Comparison of ENCODE assay signal across 8 cellular contexts in the genomic region with DNA sequence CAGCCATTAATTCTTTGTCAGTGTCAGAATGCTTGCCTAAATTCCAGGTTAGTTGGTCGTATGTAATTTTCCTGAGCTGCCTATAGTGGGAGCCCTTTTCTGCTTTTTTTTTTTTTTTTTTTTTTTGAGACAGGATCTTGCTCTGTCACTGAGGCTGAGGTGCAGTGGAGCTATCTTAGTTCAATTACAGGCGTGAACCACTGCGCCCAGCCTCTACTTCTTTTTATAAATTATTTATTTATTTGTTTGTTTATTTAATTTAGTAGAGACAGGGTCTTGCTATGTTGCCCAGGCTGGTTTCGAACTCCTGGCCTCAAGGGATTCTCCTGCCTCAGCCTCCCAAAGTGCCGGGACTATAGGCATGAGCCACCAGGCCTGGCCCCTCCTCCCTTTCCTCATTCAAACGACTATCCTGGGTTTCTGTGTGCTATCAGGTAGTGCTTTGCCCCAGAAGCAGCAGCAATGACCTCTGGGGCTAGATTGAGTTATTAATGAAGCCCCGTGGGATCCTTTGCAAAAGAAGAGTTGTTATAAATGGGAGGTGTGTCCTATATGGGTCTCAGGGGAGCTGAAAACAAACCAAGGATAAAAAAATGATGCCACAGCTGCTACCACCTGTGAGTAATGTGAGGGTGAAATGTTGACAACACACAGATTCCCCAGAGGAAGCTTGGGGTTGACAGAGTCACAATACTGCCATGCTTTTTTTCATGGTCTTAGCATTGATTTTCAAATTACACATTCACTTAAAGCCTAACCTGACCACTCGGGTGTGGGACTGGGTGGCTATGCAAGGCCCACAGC. TPM values are rescaled to one million over a fixed set of nuclear protein-coding genes. Genes with fewer than 3 reads are reported as not detected.
A peak's percentile ranks its signal among the peaks of the same experiment; 100 is the strongest.
DNase-seq lines count a peak whose midpoint lies in the region; ATAC-seq and TF ChIP-seq lines count a peak whose summit lies in the region.

No MANE protein-coding gene starts in this region.

- no peaks in the 10 kb centered on the region for H3K9me3 ChIP-seq in A673 (ENCODE audit: low read depth, low read length, poor library complexity, severe bottlenecking)
- no peaks in the 10 kb centered on the region for H3K9me3 ChIP-seq in endodermal cell (ENCODE audit: control insufficient read depth, low read length)
- no peaks in the 10 kb centered on the region for H3K9me3 ChIP-seq in esophagus squamous epithelium

- peak; percentile 37 for DNase-seq in A673 (ENCODE audit: low spot score)
- DNase-seq in NCI-H2107 treated with DMSO at 0.1 percent for 48 hours (lab: John Stamatoyannopoulos, UW; ENCODE audit: unreplicated experiment), result peak; percentile 70
- no peak for DNase-seq in endodermal cell
- no peak for DNase-seq in esophagus squamous epithelium (lab: John Stamatoyannopoulos, UW)
- DNase-seq in hypothalamus (lab: John Stamatoyannopoulos, UW), result no peak
- no peak for DNase-seq in left colon

- no peaks in the 10 kb centered on the region for H3K36me3 Mint-ChIP-seq in endodermal cell (ENCODE audit: low read depth)

- H3K9me3 Mint-ChIP-seq in endodermal cell, result no peaks in the 10 kb centered on the region

- H3K36me3 ChIP-seq in A673 (ENCODE audit: insufficient read depth, low read length, poor library complexity, severe bottlenecking) (no peaks in the 10 kb centered on the region), endodermal cell (ENCODE audit: control insufficient read depth, insufficient read depth, low read length) (no peaks in the 10 kb centered on the region), esophagus squamous epithelium (no peaks in the 10 kb centered on the region)

- H3K27me3 ChIP-seq in A673 (replicated peaks; ENCODE audit: insufficient read depth, low read depth, low read length, poor library complexity) (no peaks in the 10 kb centered on the region), endodermal cell (ENCODE audit: control insufficient read depth, insufficient read depth, low read length, poor library complexity, severe bottlenecking) (no peaks in the 10 kb centered on the region), esophagus squamous epithelium (no peaks in the 10 kb centered on the region)

- WGBS in endodermal cell (ENCODE audit: insufficient coverage in 1 of 2, insufficient read length in 1 of 2), 2 experiments, result 77 to 100% methylated on average over 3 to 6 of the region's 8 CpGs
- WGBS in esophagus squamous epithelium, 2 donors, result 50 to 62% methylated on average over 8 of the region's 8 CpGs

- H3K27ac ChIP-seq in A673 (ENCODE audit: low read depth, low read length, poor library complexity, severe bottlenecking) (no peak overlapping the region), endodermal cell (ENCODE audit: low read depth, low read length) (no peak overlapping the region), esophagus squamous epithelium (no peak overlapping the region)

- TF ChIP-seq POLR2A in esophagus squamous epithelium (IDR thresholded peaks at IDR 0.05), result no peak

- H3K4me3 ChIP-seq in A673 (ENCODE audit: low read depth, low read length, poor library complexity, severe bottlenecking) (no peak overlapping the region), endodermal cell (ENCODE audit: low read length) (no peak overlapping the region), esophagus squamous epithelium (no peak overlapping the region)

- no peaks in the 10 kb centered on the region for H3K4me1 ChIP-seq in A673 (ENCODE audit: insufficient read depth, low read length, poor library complexity, severe bottlenecking)
- H3K4me1 ChIP-seq in endodermal cell (ENCODE audit: control insufficient read depth, insufficient read depth, low read length), result no peaks in the 10 kb centered on the region
- no peaks in the 10 kb centered on the region for H3K4me1 ChIP-seq in esophagus squamous epithelium

- no peak overlapping the region for H3K9ac ChIP-seq in endodermal cell (ENCODE audit: extremely low read depth, low read length, poor library complexity, severe bottlenecking)

- peak; percentile 71 for TF ChIP-seq CTCF in A673 (conservative IDR thresholded peaks at IDR 0.05; ENCODE audit: low read depth, low read length)
- peak; percentile 82 for TF ChIP-seq CTCF in endodermal cell (conservative IDR thresholded peaks at IDR 0.05)
- TF ChIP-seq CTCF in esophagus squamous epithelium (IDR thresholded peaks at IDR 0.05), result peak in 1 of 6 experiments; percentile 31

- BruUV-seq in A673 (replicated peaks; lab: Mats Ljungman, UMichigan), result no TSS peak

- POLR2A ChIA-PET in A673 (lab: Charles Lee; ENCODE audit: low non-redundant PET), result no interaction called here

- intact Hi-C loops in A673 (cut with micrococcal nuclease; ENCODE audit: unreplicated experiment), result no loop called here
- intact Hi-C loops in esophagus squamous epithelium (cut with DNase I), result no loop called here
- intact Hi-C loops in left colon (cut with DNase I, micrococcal nuclease), result no loop called here

- no peak overlapping the region for H3K27ac Mint-ChIP-seq in endodermal cell

- CTCF ChIA-PET in A673 (lab: Charles Lee), result interaction anchor here (0.5 to 1.9 kb wide), 14 partner anchors 21 to 1181 kb away, joined by 3 to 16 read pairs (median 4); no protein-coding TSS in a partner anchor

- no peaks in the 10 kb centered on the region for H3K27me3 Mint-ChIP-seq in endodermal cell (ENCODE audit: insufficient read depth)

- no peak overlapping the region for H3K4me3 Mint-ChIP-seq in endodermal cell

- H3K4me1 Mint-ChIP-seq in endodermal cell, result no peaks in the 10 kb centered on the region

- ATAC-seq in GM18511 (IDR thresholded peaks at IDR 0.05; ENCODE audit: unreplicated experiment) (peak; percentile 60), GM18870 (IDR thresholded peaks at IDR 0.05; ENCODE audit: unreplicated experiment) (no peak), left colon (no peak)

RNA-seq across cellular contexts. Expression of gene NFKBIA, which starts 34.6 kb away (rescaled TPM):
- 69.9 and 73.9 TPM in 2 replicates for total RNA-seq in A673 (2021)
- total RNA-seq in endodermal cell, result 100 to 1,000 TPM; 148 to 188 TPM
- 64.2 TPM for polyA plus RNA-seq in endodermal cell (2013, experiment 1 of 2)
- 72.6 TPM for polyA plus RNA-seq in endodermal cell (2013, experiment 2 of 2)
- total RNA-seq in esophagus squamous epithelium, result 100 to 1,000 TPM; 139 to 441 (median 298) TPM
- 100 to 1,000 TPM; 150 to 193 TPM for total RNA-seq in left colon

Comparison
In these comparisons a context has a peak if more than half of its experiments do, and no peak if none do; other contexts are left out.
1. DNase-seq: peak in A673 (single experiment) and NCI-H2107 treated with DMSO at 0.1 percent for 48 hours (single experiment); none in endodermal cell (single experiment), esophagus squamous epithelium (single experiment), hypothalamus (0 of 51) and left colon (0 of 2).